ENCODE assay signal across 23 cellular contexts in the genomic region with DNA sequence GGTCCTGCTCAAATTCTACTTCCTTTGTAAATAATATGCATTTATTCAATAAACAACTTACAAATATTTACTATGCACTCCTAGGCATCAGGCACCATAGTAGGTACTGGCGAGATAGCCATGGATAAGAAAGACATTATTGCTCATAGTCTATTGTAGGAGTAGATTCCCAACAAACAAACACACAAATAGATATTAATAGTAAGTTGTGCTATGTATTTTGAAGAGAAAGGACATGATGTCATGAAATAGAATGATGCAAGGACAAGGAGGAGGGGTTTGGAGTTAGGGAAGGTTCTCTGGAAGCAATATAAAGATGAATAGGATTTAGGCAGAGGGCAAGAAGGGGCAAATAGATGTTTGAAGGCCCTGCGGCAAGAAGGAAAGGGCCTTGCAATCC.
"Had no signal": no experiment of that assay in that cellular context is flagged by ENCODE, and none has a peak within 500 bp of the region (broad histone marks: within the 10 kb centered on the region; RNA-seq: fewer than 3 reads in every experiment).

No MANE protein-coding gene starts in this region.

- H3K27ac ChIP-seq: foreskin keratinocyte had no signal

- H3K4me1 Mint-ChIP-seq: activated naive CD8-positive, alpha-beta T cell treated with anti-CD3 and anti-CD28 coated beads, Interleukin-2, amount 50 U/mL, for 24 hours; T-cell had no signal

- H3K36me3 Mint-ChIP-seq: T-cell, type B pancreatic cell had no signal

- H3K4me3 Mint-ChIP-seq: activated CD4-positive, alpha-beta T cell treated with anti-CD3 and anti-CD28 coated beads, Interleukin-2, amount 10 ng/mL, durations not matched to agents 7 days and 5 days; activated CD8-positive, alpha-beta T cell treated with anti-CD3 and anti-CD28 coated beads, Interleukin-2, amount 10 ng/mL, durations not matched to agents 7 days and 5 days; activated naive CD4-positive, alpha-beta T cell treated with anti-CD3 and anti-CD28 coated beads for 36 hours; activated naive CD8-positive, alpha-beta T cell treated with anti-CD3 and anti-CD28 coated beads, Interleukin-2, amount 50 U/mL, for 24 hours; activated T-cell treated with anti-CD3 and anti-CD28 coated beads, Interleukin-2, amount 50 U/mL, for 24 hours; effector memory CD8-positive, alpha-beta T cell; T-cell; type B pancreatic cell had no signal

- DNase-seq: activated CD4-positive, alpha-beta T cell treated with anti-CD3 and anti-CD28 coated beads, Interleukin-2, amount 10 ng/mL, durations not matched to agents 7 days and 5 days; activated CD8-positive, alpha-beta T cell treated with anti-CD3 and anti-CD28 coated beads, Interleukin-2, amount 10 ng/mL, durations not matched to agents 7 days and 5 days; activated naive CD4-positive, alpha-beta T cell treated with anti-CD3 and anti-CD28 coated beads for 36 hours; activated naive CD8-positive, alpha-beta T cell treated with anti-CD3 and anti-CD28 coated beads, Interleukin-2, amount 50 U/mL, for 24 hours; activated T-cell treated with anti-CD3 and anti-CD28 coated beads, Interleukin-2, amount 50 U/mL, for 24 hours; dermis blood vessel endothelial cell; effector memory CD8-positive, alpha-beta T cell; foreskin keratinocyte; glutamatergic neuron; hippocampal formation; left colon; occipital lobe; posterior cingulate gyrus; retina; stimulated activated CD4-positive, alpha-beta T cell treated with anti-CD3 and anti-CD28 coated beads, Interleukin-12 subunit alpha, Interleukin-12 subunit beta, amount 100 ng/mL, for 4 hours; stimulated activated CD4-positive, alpha-beta T cell treated with anti-CD3 and anti-CD28 coated beads, Interleukin-1b, Interleukin-23, amount 100 ng/mL, for 48 hours; stimulated activated CD8-positive, alpha-beta memory T cell treated with anti-CD3 and anti-CD28 coated beads, Interleukin-4, amount 100 ng/mL, for 48 hours; stimulated activated naive CD4-positive, alpha-beta T cell treated with Interleukin-2 at 50 U/mL for 16 hours; substantia nigra; T-cell; T1000 had no signal

- H3K27me3 Mint-ChIP-seq: activated T-cell treated with anti-CD3 and anti-CD28 coated beads, Interleukin-2, amount 50 U/mL, for 24 hours; effector memory CD8-positive, alpha-beta T cell; type B pancreatic cell had no signal

- H3K27me3 ChIP-seq: foreskin keratinocyte had no signal

- H3K27ac Mint-ChIP-seq: activated CD4-positive, alpha-beta T cell treated with anti-CD3 and anti-CD28 coated beads, Interleukin-2, amount 10 ng/mL, durations not matched to agents 7 days and 5 days; activated CD8-positive, alpha-beta T cell treated with anti-CD3 and anti-CD28 coated beads, Interleukin-2, amount 10 ng/mL, durations not matched to agents 7 days and 5 days; activated naive CD4-positive, alpha-beta T cell treated with anti-CD3 and anti-CD28 coated beads for 36 hours; activated naive CD8-positive, alpha-beta T cell treated with anti-CD3 and anti-CD28 coated beads, Interleukin-2, amount 50 U/mL, for 24 hours; activated T-cell treated with anti-CD3 and anti-CD28 coated beads, Interleukin-2, amount 50 U/mL, for 24 hours; effector memory CD8-positive, alpha-beta T cell; T-cell; type B pancreatic cell had no signal

- H3K9me3 Mint-ChIP-seq: activated naive CD4-positive, alpha-beta T cell treated with anti-CD3 and anti-CD28 coated beads for 36 hours; activated T-cell treated with anti-CD3 and anti-CD28 coated beads, Interleukin-2, amount 50 U/mL, for 24 hours; effector memory CD8-positive, alpha-beta T cell; T-cell had no signal

- H3K4me1 ChIP-seq: foreskin keratinocyte had no signal

- ATAC-seq: activated CD8-positive, alpha-beta T cell treated with anti-CD3 and anti-CD28 coated beads, Interleukin-2, amount 10 ng/mL, durations not matched to agents 7 days and 5 days; activated naive CD8-positive, alpha-beta T cell treated with anti-CD3 and anti-CD28 coated beads, Interleukin-2, amount 50 U/mL, for 24 hours; effector memory CD8-positive, alpha-beta T cell; foreskin keratinocyte; left colon; SK-N-SH treated with all-trans-retinoic acid at 6 μM for 48 hours; T-cell had no signal
